17 cellular contexts compared by ENCODE assay signal in the genomic region with DNA sequence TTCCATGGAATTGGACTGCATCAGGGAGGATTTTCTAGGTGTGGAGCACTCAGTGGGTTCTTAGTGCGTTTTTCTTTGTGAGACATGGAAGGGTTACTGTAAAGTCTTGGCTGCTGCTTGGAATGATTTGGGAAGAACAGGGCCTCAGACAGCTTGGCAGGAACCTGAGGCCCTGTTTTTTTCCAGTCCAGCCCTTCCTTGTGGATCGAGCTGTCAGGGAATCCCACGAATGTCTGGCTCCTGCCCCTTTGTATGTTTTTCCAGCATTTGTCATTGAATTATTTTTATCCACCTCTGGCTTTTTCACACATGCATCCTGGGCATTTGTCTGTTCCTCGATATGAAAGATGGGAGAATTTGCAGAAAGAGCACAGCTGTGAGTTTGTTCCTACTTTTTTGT.
DNase-seq lines count a peak whose midpoint lies in the region; ATAC-seq and TF ChIP-seq lines count a peak whose summit lies in the region.
"Had no signal": no experiment of that assay in that cellular context is flagged by ENCODE, and none has a peak within 500 bp of the region (broad histone marks: within the 10 kb centered on the region; RNA-seq: fewer than 3 reads in every experiment).

No MANE protein-coding gene starts in this region.

- TF ChIP-seq POLR2A in sigmoid colon (IDR thresholded peaks at IDR 0.05), result no peak

- H3K27me3 ChIP-seq in Caco-2 (replicated peaks; ENCODE audit: control insufficient read depth, insufficient read depth, low read length) (no peaks in the 10 kb centered on the region), sigmoid colon (no peaks in the 10 kb centered on the region)
- H3K27me3 ChIP-seq: foreskin keratinocyte had no signal

- no TSS peak for BruUV-seq in Caco-2 (replicated peaks; lab: Mats Ljungman, UMichigan)

- CTCF ChIA-PET in Caco-2 (lab: Charles Lee), result interaction anchor here (0.9 kb wide), 1 partner anchor 159 kb away, joined by 4 read pairs; no protein-coding TSS in a partner anchor
- CTCF ChIA-PET in activated CD4-positive, alpha-beta T cell treated with anti-CD3 and anti-CD28 coated beads for 36 hours (lab: Charles Lee), result interaction anchor here (0.7 kb wide), 1 partner anchor 105 kb away, joined by 3 read pairs; no protein-coding TSS in a partner anchor

- peaks cover 38% of the 10 kb centered on the region for H3K4me1 Mint-ChIP-seq in Caco-2 (ENCODE audit: low read depth, unreplicated experiment)
- H3K4me1 Mint-ChIP-seq in activated CD4-positive, alpha-beta T cell treated with anti-CD3 and anti-CD28 coated beads for 36 hours, result peaks cover 6% of the 10 kb centered on the region

- H3K4me1 ChIP-seq in Caco-2, result peaks cover 64% of the 10 kb centered on the region
- peaks cover 0 to 56% (median 46%) of the 10 kb centered on the region in 4 donors for H3K4me1 ChIP-seq in sigmoid colon

- 43 to 62% methylated on average over 4 of the region's 4 CpGs for WGBS in sigmoid colon, 2 donors

- H3K9me3 Mint-ChIP-seq in Caco-2 (ENCODE audit: unreplicated experiment), result no peaks in the 10 kb centered on the region
- no peaks in the 10 kb centered on the region for H3K9me3 Mint-ChIP-seq in activated CD4-positive, alpha-beta T cell treated with anti-CD3 and anti-CD28 coated beads for 36 hours (ENCODE audit: low read depth)
- H3K9me3 Mint-ChIP-seq: activated CD4-positive, alpha-beta memory T cell treated with anti-CD3 and anti-CD28 coated beads for 36 hours; activated T-helper 1 cell treated with anti-CD3 and anti-CD28 coated beads, Interleukin-12 subunit alpha, Interleukin-12 subunit beta, Interleukin-2, Interleukin-4 antibody, amounts not matched to agents 30 ng/mL and 10 ng/mL and 1 ng/mL, durations not matched to agents 14 hours and 24 hours and 36 hours had no signal

- no peaks in the 10 kb centered on the region for H3K9me3 ChIP-seq in Caco-2
- no peaks in the 10 kb centered on the region for H3K9me3 ChIP-seq in sigmoid colon

- POLR2A ChIA-PET in Caco-2 (lab: Charles Lee), result interaction anchor here (2.0 kb wide), 1 partner anchor 8 kb away, joined by 14 read pairs; no protein-coding TSS in a partner anchor
- POLR2A ChIA-PET in activated CD4-positive, alpha-beta T cell treated with anti-CD3 and anti-CD28 coated beads for 36 hours (lab: Charles Lee), result no interaction called here

- H3K27ac ChIP-seq in sigmoid colon, result peak overlapping the region; percentile 51 to 84 (median 72)

- TF ChIP-seq EP300 in sigmoid colon (IDR thresholded peaks at IDR 0.05), result no peak

- TF ChIP-seq CTCF in Caco-2 (IDR thresholded peaks at IDR 0.05; ENCODE audit: insufficient read depth in 1 of 2, low read depth in 1 of 2, low read length in 1 of 2, severe bottlenecking in 1 of 2, unreplicated experiment in 1 of 2) (no peak), sigmoid colon (IDR thresholded peaks at IDR 0.05) (no peak)

- H3K4me3 Mint-ChIP-seq in Caco-2 (ENCODE audit: unreplicated experiment), result no peak overlapping the region
- H3K4me3 Mint-ChIP-seq in activated CD4-positive, alpha-beta T cell treated with anti-CD3 and anti-CD28 coated beads for 36 hours, result no peak overlapping the region
- H3K4me3 Mint-ChIP-seq: activated CD4-positive, alpha-beta memory T cell treated with anti-CD3 and anti-CD28 coated beads for 36 hours; activated T-helper 1 cell treated with anti-CD3 and anti-CD28 coated beads, Interleukin-12 subunit alpha, Interleukin-12 subunit beta, Interleukin-2, Interleukin-4 antibody, amounts not matched to agents 30 ng/mL and 10 ng/mL and 1 ng/mL, durations not matched to agents 14 hours and 24 hours and 36 hours had no signal

- peak; percentile 70 for ATAC-seq in left ventricle myocardium superior
- ATAC-seq in HG02623 (IDR thresholded peaks at IDR 0.05; ENCODE audit: unreplicated experiment), result no peak
- ATAC-seq in activated CD4-positive, alpha-beta T cell treated with anti-CD3 and anti-CD28 coated beads for 36 hours, result no peak
- no peak for ATAC-seq in HG03571 (IDR thresholded peaks at IDR 0.05; ENCODE audit: unreplicated experiment)

- no peaks in the 10 kb centered on the region for H3K27me3 Mint-ChIP-seq in Caco-2 (ENCODE audit: insufficient read depth, unreplicated experiment)
- H3K27me3 Mint-ChIP-seq in activated CD4-positive, alpha-beta T cell treated with anti-CD3 and anti-CD28 coated beads for 36 hours, result no peaks in the 10 kb centered on the region
- H3K27me3 Mint-ChIP-seq: activated CD4-positive, alpha-beta memory T cell treated with anti-CD3 and anti-CD28 coated beads for 36 hours had no signal

- H3K36me3 ChIP-seq in Caco-2 (ENCODE audit: control insufficient read depth, insufficient read depth, low read length) (peaks cover 3% of the 10 kb centered on the region), sigmoid colon (peaks cover 0 to 7% (median 0%) of the 10 kb centered on the region in 4 donors)

- peaks cover 25% of the 10 kb centered on the region for H3K36me3 Mint-ChIP-seq in Caco-2 (ENCODE audit: insufficient read depth, unreplicated experiment)
- peaks cover 19% of the 10 kb centered on the region for H3K36me3 Mint-ChIP-seq in activated CD4-positive, alpha-beta T cell treated with anti-CD3 and anti-CD28 coated beads for 36 hours (ENCODE audit: low read depth)

- H3K27ac Mint-ChIP-seq in Caco-2 (ENCODE audit: unreplicated experiment), result peak overlapping the region; percentile 71
- no peak overlapping the region for H3K27ac Mint-ChIP-seq in activated CD4-positive, alpha-beta T cell treated with anti-CD3 and anti-CD28 coated beads for 36 hours
- H3K27ac Mint-ChIP-seq: activated CD4-positive, alpha-beta memory T cell treated with anti-CD3 and anti-CD28 coated beads for 36 hours; activated T-helper 1 cell treated with anti-CD3 and anti-CD28 coated beads, Interleukin-12 subunit alpha, Interleukin-12 subunit beta, Interleukin-2, Interleukin-4 antibody, amounts not matched to agents 30 ng/mL and 10 ng/mL and 1 ng/mL, durations not matched to agents 14 hours and 24 hours and 36 hours had no signal

- H3K4me3 ChIP-seq in Caco-2 (ENCODE audit: low read depth, low read length) (no peak overlapping the region), sigmoid colon (no peak overlapping the region)

- DNase-seq in Caco-2, result no peak
- DNase-seq in astrocyte of the hippocampus (ENCODE audit: low read depth, low spot score), result peak; percentile 72
- DNase-seq in left ventricle myocardium superior, result no peak
- peak; percentile 69 for DNase-seq in sigmoid colon
- DNase-seq in NCI-H2227 (lab: John Stamatoyannopoulos, UW; ENCODE audit: unreplicated experiment), result no peak
- no peak for DNase-seq in activated CD4-positive, alpha-beta T cell treated with anti-CD3 and anti-CD28 coated beads for 36 hours
- DNase-seq: activated CD4-positive, alpha-beta memory T cell treated with anti-CD3 and anti-CD28 coated beads for 36 hours; amygdala; foreskin keratinocyte; MV-4-11; NCI-H2171 treated with DMSO at 0.1 percent for 48 hours; posterior cingulate gyrus; stimulated activated CD4-positive, alpha-beta T cell treated with anti-CD3 and anti-CD28 coated beads, Interleukin-2, amount 100 ng/mL, for 24 hours; stimulated activated CD8-positive, alpha-beta memory T cell treated with anti-CD3 and anti-CD28 coated beads, Interleukin-4, amount 100 ng/mL, for 48 hours had no signal

- intact Hi-C loops in Caco-2 (cut with micrococcal nuclease; ENCODE audit: unreplicated experiment) (no loop called here), left ventricle myocardium superior (cut with micrococcal nuclease) (no loop called here), sigmoid colon (cut with DNase I) (loop anchor here (5.0 kb wide), 1 partner anchor 84 kb away; no protein-coding TSS in a partner anchor)
- intact Hi-C loops in activated CD4-positive, alpha-beta T cell treated with anti-CD3 and anti-CD28 coated beads for 36 hours (cut with DNase I, micrococcal nuclease), result no loop called here

Comparison
In these comparisons a context has a peak if more than half of its experiments do, and no peak if none do; other contexts are left out.
1. DNase-seq: peak in astrocyte of the hippocampus (single experiment) and sigmoid colon (single experiment); none in Caco-2 (0 of 2), left ventricle myocardium superior (single experiment), NCI-H2227 (single experiment) and activated CD4-positive, alpha-beta T cell treated with anti-CD3 and anti-CD28 coated beads for 36 hours (single experiment).